ENCODE assay signal across 22 cellular contexts in genomic region chr6:106832766-106833510, GRCh38.
DNase-seq lines count a peak whose midpoint lies in the region; ATAC-seq and TF ChIP-seq lines count a peak whose summit lies in the region.
"Had no signal": no experiment of that assay in that cellular context is flagged by ENCODE, and none has a peak within 500 bp of the region (broad histone marks: within the 10 kb centered on the region; RNA-seq: fewer than 3 reads in every experiment).

No MANE protein-coding gene starts in this region.

- H2AFZ ChIP-seq in GM23338 = peak overlapping the region; percentile 44; the same call in 1 of the 2 replicates
- no peak overlapping the region for H2AFZ ChIP-seq in trophoblast cell (ENCODE audit: insufficient read depth, low read length, poor library complexity)

- H3K4me3 ChIP-seq in GM23338 (no peak overlapping the region), SK-N-MC (peak overlapping the region; percentile 36; the same call in 1 of the 2 replicates), trophoblast cell (ENCODE audit: low read depth, low read length) (no peak overlapping the region)
- H3K4me3 ChIP-seq: A549; BLaER1 treated with 17β-estradiol and CSF1 and Interleukin-3, amounts not matched to agents 10 nM and 100 nM had no signal

- no peaks in the 10 kb centered on the region for H3K9me2 ChIP-seq in GM23338 (ENCODE audit: insufficient read depth)

- H3K27ac Mint-ChIP-seq in GM23338 = no peak overlapping the region
- H3K27ac Mint-ChIP-seq: CD14-positive monocyte; CD4-positive, alpha-beta T cell had no signal

- no peak overlapping the region for H3K4me3 Mint-ChIP-seq in GM23338
- H3K4me3 Mint-ChIP-seq: CD14-positive monocyte; CD4-positive, alpha-beta T cell; CD8-positive, alpha-beta memory T cell had no signal

- no peak overlapping the region for H4K8ac ChIP-seq in trophoblast cell (ENCODE audit: low read depth, low read length)

- no peak overlapping the region for H4K91ac ChIP-seq in trophoblast cell (ENCODE audit: low read depth, low read length)

- no peak overlapping the region for H4K12ac ChIP-seq in trophoblast cell (ENCODE audit: low read depth, low read length)

- H3K14ac ChIP-seq in trophoblast cell (ENCODE audit: low read length) = no peak overlapping the region

- no peak overlapping the region for H3K23ac ChIP-seq in trophoblast cell (ENCODE audit: low read length)

- no peaks in the 10 kb centered on the region for H3K4me1 ChIP-seq in GM23338 (ENCODE audit: insufficient read depth)
- H3K4me1 ChIP-seq in trophoblast cell (ENCODE audit: control insufficient read depth in 1 of 2, insufficient read depth in 2 of 2, low read length in 2 of 2) = peaks cover 0 to 5% of the 10 kb centered on the region in 2 experiments
- H3K4me1 ChIP-seq: A549; BE2C; BLaER1 treated with 17β-estradiol and CSF1 and Interleukin-3, amounts not matched to agents 10 nM and 100 nM had no signal

- no peaks in the 10 kb centered on the region for H3F3A ChIP-seq in GM23338 (replicated peaks; ENCODE audit: low read depth)

- no peak overlapping the region for H2BK5ac ChIP-seq in trophoblast cell (ENCODE audit: low read depth, low read length, poor library complexity)

- H3K79me2 ChIP-seq in GM23338 (replicated peaks; ENCODE audit: insufficient read depth) = no peaks in the 10 kb centered on the region
- no peaks in the 10 kb centered on the region for H3K79me2 ChIP-seq in trophoblast cell (ENCODE audit: control insufficient read depth, insufficient read depth, low read length, poor library complexity)

- H3K36me3 ChIP-seq in GM23338 (ENCODE audit: insufficient read depth) (no peaks in the 10 kb centered on the region), SK-N-MC (ENCODE audit: insufficient read depth, low read length) (no peaks in the 10 kb centered on the region), trophoblast cell (ENCODE audit: control insufficient read depth in 1 of 2, insufficient read depth in 2 of 2, low read length in 2 of 2) (no peaks in the 10 kb centered on the region)
- H3K36me3 ChIP-seq: BE2C; BLaER1 treated with 17β-estradiol and CSF1 and Interleukin-3, amounts not matched to agents 10 nM and 100 nM had no signal

- peaks cover 9% of the 10 kb centered on the region for H3K9me3 Mint-ChIP-seq in GM23338

- H3K27me3 ChIP-seq in GM23338 (ENCODE audit: insufficient read depth) (no peaks in the 10 kb centered on the region), trophoblast cell (ENCODE audit: insufficient read depth, low read length) (no peaks in the 10 kb centered on the region)
- H3K27me3 ChIP-seq: BE2C; BLaER1 treated with 17β-estradiol and CSF1 and Interleukin-3, amounts not matched to agents 10 nM and 100 nM had no signal

- H3K4me1 Mint-ChIP-seq in GM23338 = no peaks in the 10 kb centered on the region
- H3K4me1 Mint-ChIP-seq: CD14-positive monocyte; CD8-positive, alpha-beta memory T cell had no signal

- H3K9me3 ChIP-seq in SK-N-MC (ENCODE audit: low read depth, low read length) (no peaks in the 10 kb centered on the region), trophoblast cell (ENCODE audit: insufficient read depth, low read depth, low read length) (no peaks in the 10 kb centered on the region)
- H3K9me3 ChIP-seq: A549, BE2C had no signal

- H3K27ac ChIP-seq in GM23338 (ENCODE audit: low read depth) = no peak overlapping the region
- 0 out of 2 replicates have a peak overlapping the region, but pooled peaks have one; percentile 13 for H3K27ac ChIP-seq in SK-N-MC
- peak overlapping the region; percentile 22 for H3K27ac ChIP-seq in trophoblast cell (ENCODE audit: low read depth, low read length)
- H3K27ac ChIP-seq: A549; BLaER1 treated with 17β-estradiol and CSF1 and Interleukin-3, amounts not matched to agents 10 nM and 100 nM had no signal

- no peaks in the 10 kb centered on the region for H3K79me1 ChIP-seq in trophoblast cell (ENCODE audit: low read length)

- H3K27me3 Mint-ChIP-seq in GM23338 (ENCODE audit: insufficient read depth, low read depth, poor library complexity) = peaks cover 3% of the 10 kb centered on the region

- H3K4ac ChIP-seq in trophoblast cell (ENCODE audit: low read depth, low read length) = no peak overlapping the region

- no peak overlapping the region for H2AK5ac ChIP-seq in trophoblast cell (ENCODE audit: low read length)

- H3K4me2 ChIP-seq in GM23338 (no peak overlapping the region), trophoblast cell (ENCODE audit: low read length) (no peak overlapping the region)
- H3K4me2 ChIP-seq: A549; BLaER1 treated with 17β-estradiol and CSF1 and Interleukin-3, amounts not matched to agents 10 nM and 100 nM had no signal

- H3K18ac ChIP-seq in trophoblast cell (ENCODE audit: low read length) = no peak overlapping the region

- H2BK120ac ChIP-seq in trophoblast cell (ENCODE audit: insufficient read depth, low read length, poor library complexity) = no peak overlapping the region

- H4K20me1 ChIP-seq in GM23338 (replicated peaks; ENCODE audit: insufficient read depth) = no peaks in the 10 kb centered on the region
- H4K20me1 ChIP-seq: BLaER1 treated with 17β-estradiol and CSF1 and Interleukin-3, amounts not matched to agents 10 nM and 100 nM had no signal

- peaks cover 11% of the 10 kb centered on the region; the same call in 2 of the 3 replicates for H3K36me3 Mint-ChIP-seq in GM23338 (ENCODE audit: low read depth)
- H3K36me3 Mint-ChIP-seq: CD14-positive monocyte; CD8-positive, alpha-beta memory T cell had no signal

- no peak overlapping the region for H3K9ac ChIP-seq in SK-N-MC (ENCODE audit: insufficient read length)
- no peak overlapping the region for H3K9ac ChIP-seq in trophoblast cell (ENCODE audit: low read length)
- H3K9ac ChIP-seq: BLaER1 treated with 17β-estradiol and CSF1 and Interleukin-3, amounts not matched to agents 10 nM and 100 nM had no signal

- peak; percentile 10 for DNase-seq in ELF-1 (ENCODE audit: low read depth, low spot score)
- DNase-seq in GM23338 (ENCODE audit: low spot score) = no peak
- DNase-seq in SK-N-MC (ENCODE audit: low read depth, low spot score) = no peak
- peak; percentile 79 to 95 for DNase-seq in trophoblast cell
- DNase-seq in NCI-H1048 (lab: John Stamatoyannopoulos, UW) = no peak
- DNase-seq: 8988T; ACHN; AML-193; BE2C; CD4-positive, alpha-beta T cell; CD8-positive, alpha-beta memory T cell; DMS 273 treated with DMSO at 0.1 percent for 48 hours; DMS79; EL; GF-D8; H7 had no signal

- no peak for TF ChIP-seq CTCF in GM23338 (conservative IDR thresholded peaks at IDR 0.05; ENCODE audit: low read depth in 2 of 2)

- H2BK12ac ChIP-seq in trophoblast cell (ENCODE audit: low read length) = no peak overlapping the region

- no CpG with 5 or more reads among the region's 6 CpGs for WGBS in trophoblast cell (ENCODE audit: extremely low coverage, insufficient coverage, insufficient read length)

- no peak for ATAC-seq in GM23338
- no peak for ATAC-seq in HG03196 (IDR thresholded peaks at IDR 0.05; ENCODE audit: unreplicated experiment)
- ATAC-seq in HG02763 (IDR thresholded peaks at IDR 0.05; ENCODE audit: unreplicated experiment) = no peak
- ATAC-seq: A549, HCT116 had no signal

TF ChIP-seq in GM23338, 12 proteins besides CTCF, POLR2A, EP300 and RAD21 (continues in another document):
- no peak for TF ChIP-seq EZH2 (IDR thresholded peaks at IDR 0.05; ENCODE audit: low read depth, unreplicated experiment)
- TF ChIP-seq JUNB (IDR thresholded peaks at IDR 0.05; ENCODE audit: unreplicated experiment) = no peak
- TF ChIP-seq ZNF114 (CRISPR knock-in tag; IDR thresholded peaks at IDR 0.05) = no peak
- no peak for TF ChIP-seq EZH2phosphoT487 (IDR thresholded peaks at IDR 0.05; ENCODE audit: unreplicated experiment)
- no peak for TF ChIP-seq REST (IDR thresholded peaks at IDR 0.05; ENCODE audit: unreplicated experiment)
- no peak for TF ChIP-seq POLR2AphosphoS5 (IDR thresholded peaks at IDR 0.05; ENCODE audit: low read depth)
- TF ChIP-seq NANOG (IDR thresholded peaks at IDR 0.05; ENCODE audit: borderline replicate concordance) = no peak
- no peak for TF ChIP-seq ETS1 (IDR thresholded peaks at IDR 0.05)
- TF ChIP-seq STAT1 (IDR thresholded peaks at IDR 0.05; ENCODE audit: unreplicated experiment) = no peak

Comparison
In these comparisons a context has a peak if more than half of its experiments do, and no peak if none do; other contexts are left out.
1. DNase-seq: peak in ELF-1 (single experiment) and trophoblast cell (2 of 2); none in GM23338 (single experiment), SK-N-MC (single experiment) and NCI-H1048 (single experiment).